ENCODE assay signal across 8 cellular contexts in genomic region chr13:100694722-100695644, GRCh38. TPM values are rescaled to one million over a fixed set of nuclear protein-coding genes. Genes with fewer than 3 reads are reported as not detected.
DNase-seq lines count a peak whose midpoint lies in the region; ATAC-seq and TF ChIP-seq lines count a peak whose summit lies in the region.

No MANE protein-coding gene starts in this region.

- H3K36me3 ChIP-seq in brain microvascular endothelial cell (replicated peaks): no peaks in the 10 kb centered on the region

- peak; percentile 69 for DNase-seq in D341Med (ENCODE audit: low spot score)
- DNase-seq in HuH-7 (ENCODE audit: low spot score): peak; percentile 50
- peak; percentile 61 for DNase-seq in brain microvascular endothelial cell
- peak; percentile 27 to 37 for DNase-seq in lung microvascular endothelial cell (ENCODE audit: low read depth in 2 of 2)

- in situ Hi-C loops in brain microvascular endothelial cell (cut with HindIII; ENCODE audit: low pct_ligation_motif_present, low sequenced_read_pairs): no loop called here

- no peaks in the 10 kb centered on the region for H3K27me3 ChIP-seq in brain microvascular endothelial cell (replicated peaks)

- peak; percentile 89 for TF ChIP-seq CTCF in brain microvascular endothelial cell (IDR thresholded peaks at IDR 0.05; ENCODE audit: low read depth, low read length, missing control alignments)

- H3K27ac ChIP-seq in brain microvascular endothelial cell: no peak overlapping the region

- ATAC-seq in GM19035 (IDR thresholded peaks at IDR 0.05; ENCODE audit: unreplicated experiment): no peak
- no peak for ATAC-seq in GM21825 (IDR thresholded peaks at IDR 0.05; ENCODE audit: unreplicated experiment)
- no peak for ATAC-seq in HG03095 (IDR thresholded peaks at IDR 0.05; ENCODE audit: unreplicated experiment)
- ATAC-seq in GM21447 (IDR thresholded peaks at IDR 0.05; ENCODE audit: unreplicated experiment): no peak

- H3K4me3 ChIP-seq in brain microvascular endothelial cell (ENCODE audit: low read depth, low read length): peak overlapping the region; percentile 12

RNA-seq across cellular contexts. Expression of gene TMTC4, which starts 20.4 kb away (rescaled TPM):
- total RNA-seq in lung microvascular endothelial cell: 31.6 and 40.5 TPM in 2 replicates
